ENCODE assay signal across 8 cellular contexts in the genomic region with DNA sequence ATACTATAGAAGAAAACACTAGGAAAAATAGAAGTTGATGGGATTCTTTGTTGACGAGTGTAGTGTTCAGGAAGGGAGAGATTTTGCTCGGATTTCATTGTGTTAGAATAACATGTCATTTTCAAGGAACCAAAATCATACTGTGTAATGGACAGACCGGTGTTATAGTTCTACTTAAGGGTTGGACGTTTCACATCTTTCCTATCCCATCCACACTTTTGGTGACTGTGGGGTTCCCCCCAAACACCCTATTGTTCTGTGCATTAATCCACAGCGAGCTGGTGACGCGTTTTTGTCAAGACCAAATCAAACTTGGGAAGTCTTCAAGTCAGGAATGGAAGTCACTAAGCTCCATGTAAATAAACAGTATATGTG. TPM values are rescaled to one million over a fixed set of nuclear protein-coding genes. Genes with fewer than 3 reads are reported as not detected.
DNase-seq lines count a peak whose midpoint lies in the region; ATAC-seq and TF ChIP-seq lines count a peak whose summit lies in the region.

No MANE protein-coding gene starts in this region.

- DNase-seq in activated T-helper 2 cell treated with anti-CD3 and anti-CD28 coated beads, Interferon-gamma antibody, Interleukin-2, Interleukin-4, amounts not matched to agents 10 μg/mL and 5 μg/mL and 100 μg/mL, durations not matched to agents 14 hours and 24 hours and 36 hours (ENCODE audit: low spot score), result no peak
- DNase-seq in iPS DF 6.9 (ENCODE audit: low read depth, low spot score) (no peak), smooth muscle cell (lab: John Stamatoyannopoulos, UW; ENCODE audit: unreplicated experiment) (no peak), NCI-H82 treated with DMSO at 0.1 percent for 48 hours (lab: John Stamatoyannopoulos, UW; ENCODE audit: unreplicated experiment) (no peak), GF-D8 (lab: John Stamatoyannopoulos, UW) (no peak), globus pallidus (ENCODE audit: low spot score) (no peak)

- ATAC-seq in HG02763 (IDR thresholded peaks at IDR 0.05; ENCODE audit: unreplicated experiment), result no peak

- WGBS in iPS DF 6.9 (ENCODE audit: insufficient coverage, insufficient read length), result no CpG with 5 or more reads among the region's 7 CpGs
- WGBS in smooth muscle cell (ENCODE audit: low lambda C conversion rate), result 54% methylated on average over 7 of the region's 7 CpGs

- H3K4me3 ChIP-seq in HEK293 (ENCODE audit: low read depth, low read length) (peak overlapping the region; percentile 56; the same call in 1 of the 2 replicates), iPS DF 6.9 (ENCODE audit: low read length) (peak overlapping the region; percentile 84; the same call in 1 of the 2 replicates), smooth muscle cell (peak overlapping the region; percentile 73)

- no peak overlapping the region for H3K9ac ChIP-seq in smooth muscle cell (ENCODE audit: low read depth)

- peaks cover 22% of the 10 kb centered on the region for H3K27me3 Mint-ChIP-seq in activated T-helper 2 cell treated with anti-CD3 and anti-CD28 coated beads, Interferon-gamma antibody, Interleukin-2, Interleukin-4, amounts not matched to agents 10 μg/mL and 5 μg/mL and 100 μg/mL, durations not matched to agents 14 hours and 24 hours and 36 hours (ENCODE audit: low read depth)

- CTCF ChIA-PET in HEK293 (lab: Yijun Ruan, JAX), result interaction anchor here (1.3 to 1.6 kb wide), 2 partner anchors 10 to 16 kb away, joined by 4 to 8 read pairs; no protein-coding TSS in a partner anchor

- no peaks in the 10 kb centered on the region for H4K20me1 ChIP-seq in smooth muscle cell (ENCODE audit: low read depth)

- peaks cover 23% of the 10 kb centered on the region for H3K4me1 Mint-ChIP-seq in activated T-helper 2 cell treated with anti-CD3 and anti-CD28 coated beads, Interferon-gamma antibody, Interleukin-2, Interleukin-4, amounts not matched to agents 10 μg/mL and 5 μg/mL and 100 μg/mL, durations not matched to agents 14 hours and 24 hours and 36 hours (ENCODE audit: low read depth)

- H2AFZ ChIP-seq in smooth muscle cell (ENCODE audit: low read depth), result peak overlapping the region; percentile 97

- peaks cover 3% of the 10 kb centered on the region for H3K36me3 Mint-ChIP-seq in activated T-helper 2 cell treated with anti-CD3 and anti-CD28 coated beads, Interferon-gamma antibody, Interleukin-2, Interleukin-4, amounts not matched to agents 10 μg/mL and 5 μg/mL and 100 μg/mL, durations not matched to agents 14 hours and 24 hours and 36 hours (ENCODE audit: low read depth)

- H3K9me3 ChIP-seq in HEK293 (ENCODE audit: control insufficient read depth, insufficient read depth, low read depth, low read length) (no peaks in the 10 kb centered on the region), iPS DF 6.9 (ENCODE audit: control insufficient read depth, insufficient read depth, low read length) (no peaks in the 10 kb centered on the region), smooth muscle cell (replicated peaks; ENCODE audit: low read depth) (no peaks in the 10 kb centered on the region)

- H3K36me3 ChIP-seq in HEK293 (ENCODE audit: control insufficient read depth in 2 of 2, insufficient read depth in 1 of 2, low read length in 2 of 2) (no peaks in the 10 kb centered on the region), iPS DF 6.9 (ENCODE audit: control insufficient read depth, insufficient read depth, low read length) (no peaks in the 10 kb centered on the region), smooth muscle cell (ENCODE audit: low read depth) (no peaks in the 10 kb centered on the region)

- intact Hi-C loops in activated T-helper 2 cell treated with anti-CD3 and anti-CD28 coated beads, Interferon-gamma antibody, Interleukin-2, Interleukin-4, amounts not matched to agents 10 μg/mL and 5 μg/mL and 100 μg/mL, durations not matched to agents 14 hours and 24 hours and 36 hours (cut with micrococcal nuclease), result loop anchor here (5.0 kb wide), 1 partner anchor 42 kb away; a partner anchor contains a TSS

- TF ChIP-seq CTCF in HEK293 (tag by site-specific recombination; IDR thresholded peaks at IDR 0.05), result no peak
- no peak for TF ChIP-seq CTCF in smooth muscle cell (IDR thresholded peaks at IDR 0.05; ENCODE audit: borderline replicate concordance, insufficient read depth, poor library complexity, severe bottlenecking)

- H3K27me3 ChIP-seq in iPS DF 6.9 (ENCODE audit: control insufficient read depth, insufficient read depth, low read length), result no peaks in the 10 kb centered on the region
- H3K27me3 ChIP-seq in smooth muscle cell (ENCODE audit: low read depth), result peaks cover 14% of the 10 kb centered on the region

- peak overlapping the region; percentile 72 for H3K4me3 Mint-ChIP-seq in activated T-helper 2 cell treated with anti-CD3 and anti-CD28 coated beads, Interferon-gamma antibody, Interleukin-2, Interleukin-4, amounts not matched to agents 10 μg/mL and 5 μg/mL and 100 μg/mL, durations not matched to agents 14 hours and 24 hours and 36 hours (ENCODE audit: low read depth)

- H3K9me3 Mint-ChIP-seq in activated T-helper 2 cell treated with anti-CD3 and anti-CD28 coated beads, Interferon-gamma antibody, Interleukin-2, Interleukin-4, amounts not matched to agents 10 μg/mL and 5 μg/mL and 100 μg/mL, durations not matched to agents 14 hours and 24 hours and 36 hours, result peaks cover 6% of the 10 kb centered on the region

- H3F3A ChIP-seq in smooth muscle cell (ENCODE audit: low read depth), result no peaks in the 10 kb centered on the region

- POLR2A ChIA-PET in HEK293 (lab: Yijun Ruan, JAX), result interaction anchor here (2.2 to 2.3 kb wide), 2 partner anchors 14 to 15 kb away, joined by 13 to 15 read pairs; no protein-coding TSS in a partner anchor

- H3K4me1 ChIP-seq in HEK293 (ENCODE audit: control insufficient read depth, insufficient read depth, low read length), result no peaks in the 10 kb centered on the region
- H3K4me1 ChIP-seq in iPS DF 6.9 (ENCODE audit: control insufficient read depth, insufficient read depth, low read length), result no peaks in the 10 kb centered on the region
- H3K4me1 ChIP-seq in smooth muscle cell (ENCODE audit: low read depth), result peaks cover 6% of the 10 kb centered on the region

- peak overlapping the region; percentile 28; the same call in 1 of the 2 replicates for H3K27ac ChIP-seq in HEK293 (ENCODE audit: extremely low read depth, low read depth, low read length)
- H3K27ac ChIP-seq in iPS DF 6.9 (ENCODE audit: low read length), result no peak overlapping the region
- H3K27ac ChIP-seq in smooth muscle cell (ENCODE audit: low read depth), result no peak overlapping the region

- no peaks in the 10 kb centered on the region for H3K79me2 ChIP-seq in smooth muscle cell (ENCODE audit: low read depth)

- peak overlapping the region; percentile 85 for H3K4me2 ChIP-seq in smooth muscle cell

- no peak overlapping the region for H3K27ac Mint-ChIP-seq in activated T-helper 2 cell treated with anti-CD3 and anti-CD28 coated beads, Interferon-gamma antibody, Interleukin-2, Interleukin-4, amounts not matched to agents 10 μg/mL and 5 μg/mL and 100 μg/mL, durations not matched to agents 14 hours and 24 hours and 36 hours

TF ChIP-seq in HEK293, 187 proteins besides CTCF, POLR2A, EP300 and RAD21:
- TF ChIP-seq ZBTB21 (tag by site-specific recombination; IDR thresholded peaks at IDR 0.05) (0 out of 2 replicates have a peak, but pooled peaks have one; percentile 6), ZEB2 (tag by site-specific recombination; IDR thresholded peaks at IDR 0.05) (no peak)
- TF ChIP-seq, protein P1, sequence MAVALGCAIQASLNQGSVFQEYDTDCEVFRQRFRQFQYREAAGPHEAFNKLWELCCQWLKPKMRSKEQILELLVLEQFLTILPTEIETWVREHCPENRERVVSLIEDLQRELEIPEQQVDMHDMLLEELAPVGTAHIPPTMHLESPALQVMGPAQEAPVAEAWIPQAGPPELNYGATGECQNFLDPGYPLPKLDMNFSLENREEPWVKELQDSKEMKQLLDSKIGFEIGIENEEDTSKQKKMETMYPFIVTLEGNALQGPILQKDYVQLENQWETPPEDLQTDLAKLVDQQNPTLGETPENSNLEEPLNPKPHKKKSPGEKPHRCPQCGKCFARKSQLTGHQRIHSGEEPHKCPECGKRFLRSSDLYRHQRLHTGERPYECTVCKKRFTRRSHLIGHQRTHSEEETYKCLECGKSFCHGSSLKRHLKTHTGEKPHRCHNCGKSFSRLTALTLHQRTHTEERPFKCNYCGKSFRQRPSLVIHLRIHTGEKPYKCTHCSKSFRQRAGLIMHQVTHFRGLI (tag by site-specific recombination; IDR thresholded peaks at IDR 0.05), result peak; percentile 82

RNA-seq across cellular contexts. Expression of a gene that starts 43.3 kb away (rescaled TPM):
- total RNA-seq in activated T-helper 2 cell treated with anti-CD3 and anti-CD28 coated beads, Interferon-gamma antibody, Interleukin-2, Interleukin-4, amounts not matched to agents 10 μg/mL and 5 μg/mL and 100 μg/mL, durations not matched to agents 14 hours and 24 hours and 36 hours, result 64.4 and 69.6 TPM in 2 replicates
- total RNA-seq in smooth muscle cell, result 61.6 and 63.8 TPM in 2 replicates
- 55.5 and 62.0 TPM in 2 replicates for polyA plus RNA-seq in smooth muscle cell
